ENCODE assay signal across 11 cellular contexts in the genomic region with DNA sequence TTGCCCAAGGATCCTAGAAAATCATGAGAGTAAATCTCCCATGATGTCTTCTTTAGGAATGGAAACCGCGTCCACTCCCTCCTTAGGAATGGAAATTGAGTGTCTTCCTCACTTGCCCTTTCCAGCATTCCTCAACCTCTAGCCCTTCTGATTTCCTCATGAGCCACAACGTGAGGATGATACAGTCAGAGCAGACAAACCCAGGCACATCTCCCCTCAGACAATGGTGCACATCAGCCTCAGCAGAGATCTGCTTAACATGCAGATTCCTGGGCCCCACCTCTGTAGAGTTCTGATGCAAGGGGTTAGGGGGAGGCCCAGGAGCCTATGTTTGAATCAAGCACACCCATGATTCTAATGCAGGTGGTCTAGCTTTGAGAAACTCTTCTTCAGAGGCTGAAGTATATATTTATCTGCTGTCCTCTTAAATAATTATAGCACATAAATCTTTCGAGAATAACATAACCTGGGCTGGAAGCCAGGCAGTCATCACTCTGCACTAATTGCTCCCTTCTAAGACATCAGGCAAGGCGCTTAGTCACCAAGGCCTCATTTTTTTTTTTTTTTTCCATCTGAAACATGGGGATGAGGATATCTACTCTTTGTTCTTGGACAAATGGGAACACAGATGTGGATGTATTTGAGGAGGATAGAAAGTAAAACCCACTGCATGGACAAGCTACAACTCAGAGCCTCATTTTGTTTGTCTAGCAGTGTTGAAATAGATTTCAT.
DNase-seq lines count a peak whose midpoint lies in the region; FAIRE-seq and TF ChIP-seq lines count a peak whose summit lies in the region.
"Had no signal": no experiment of that assay in that cellular context is flagged by ENCODE, and none has a peak within 500 bp of the region (broad histone marks: within the 10 kb centered on the region; RNA-seq: fewer than 3 reads in every experiment).

No MANE protein-coding gene starts in this region.

- CTCF ChIA-PET in activated CD4-positive, alpha-beta T cell treated with anti-CD3 and anti-CD28 coated beads, Interleukin-2, amount 10 ng/mL, durations not matched to agents 7 days and 5 days (lab: Charles Lee): no interaction called here

- no peak overlapping the region for H3K4me3 ChIP-seq in AG09309 (ENCODE audit: control insufficient read depth, low read depth, low read length)
- no peak overlapping the region for H3K4me3 ChIP-seq in keratinocyte (ENCODE audit: control insufficient read depth in 2 of 3, extremely low read depth in 1 of 3, insufficient read depth in 2 of 3, low read depth in 1 of 3, low read length in 3 of 3)

- H3K4me1 ChIP-seq in keratinocyte (ENCODE audit: control insufficient read depth, extremely low read depth, insufficient read depth, low read length): peaks cover 11% of the 10 kb centered on the region

- H3K27me3 ChIP-seq in keratinocyte (ENCODE audit: control insufficient read depth, extremely low read depth, insufficient read depth, low read length): no peaks in the 10 kb centered on the region

- H3K27me3 Mint-ChIP-seq in activated CD4-positive, alpha-beta T cell treated with anti-CD3 and anti-CD28 coated beads, Interleukin-2, amount 10 ng/mL, durations not matched to agents 7 days and 5 days: no peaks in the 10 kb centered on the region
- H3K27me3 Mint-ChIP-seq: activated naive CD8-positive, alpha-beta T cell had no signal

- POLR2A ChIA-PET in activated CD4-positive, alpha-beta T cell treated with anti-CD3 and anti-CD28 coated beads, Interleukin-2, amount 10 ng/mL, durations not matched to agents 7 days and 5 days (lab: Charles Lee): no interaction called here

- H3K4me1 Mint-ChIP-seq in activated CD4-positive, alpha-beta T cell treated with anti-CD3 and anti-CD28 coated beads, Interleukin-2, amount 10 ng/mL, durations not matched to agents 7 days and 5 days: no peaks in the 10 kb centered on the region

- no peak overlapping the region for H3K4me3 Mint-ChIP-seq in activated CD4-positive, alpha-beta T cell treated with anti-CD3 and anti-CD28 coated beads, Interleukin-2, amount 10 ng/mL, durations not matched to agents 7 days and 5 days
- H3K4me3 Mint-ChIP-seq: activated naive CD8-positive, alpha-beta T cell had no signal

- H2AFZ ChIP-seq in keratinocyte (ENCODE audit: control insufficient read depth, low read length): no peak overlapping the region

- FAIRE-seq in keratinocyte (lab: Jason Lieb, UNC): peak; percentile 80

- H3K27ac Mint-ChIP-seq in activated CD4-positive, alpha-beta T cell treated with anti-CD3 and anti-CD28 coated beads, Interleukin-2, amount 10 ng/mL, durations not matched to agents 7 days and 5 days: no peak overlapping the region
- H3K27ac Mint-ChIP-seq: activated naive CD8-positive, alpha-beta T cell had no signal

- dilution Hi-C loops in keratinocyte (cut with MboI; ENCODE audit: extremely low pct_ligation_motif_present, low sequenced_read_pairs): no loop called here

- peak overlapping the region; percentile 60 for H3K27ac ChIP-seq in angular gyrus (ENCODE audit: low read depth, low read length)
- H3K27ac ChIP-seq in keratinocyte (ENCODE audit: control insufficient read depth, insufficient read depth, low read length): peak overlapping the region; percentile 15

- no peaks in the 10 kb centered on the region for H4K20me1 ChIP-seq in keratinocyte (ENCODE audit: control insufficient read depth, extremely low read depth, insufficient read depth, low read length)

- no peaks in the 10 kb centered on the region for H3K79me2 ChIP-seq in keratinocyte (ENCODE audit: control insufficient read depth, insufficient read depth, low read length)

- H3K9me3 Mint-ChIP-seq in activated CD4-positive, alpha-beta T cell treated with anti-CD3 and anti-CD28 coated beads, Interleukin-2, amount 10 ng/mL, durations not matched to agents 7 days and 5 days: no peaks in the 10 kb centered on the region

- no peaks in the 10 kb centered on the region for H3K9me3 ChIP-seq in keratinocyte (ENCODE audit: control insufficient read depth, low read depth, low read length)

- DNase-seq in AG09309 (ENCODE audit: low read depth) (peak; percentile 25), NCI-H1436 (lab: John Stamatoyannopoulos, UW) (peak; percentile 63), keratinocyte (ENCODE audit: low read depth, low spot score) (no peak), RPMI8226 (no peak), SIG-M5 (lab: John Stamatoyannopoulos, UW) (no peak)
- DNase-seq in activated CD4-positive, alpha-beta T cell treated with anti-CD3 and anti-CD28 coated beads, Interleukin-2, amount 10 ng/mL, durations not matched to agents 7 days and 5 days: no peak
- DNase-seq in stimulated activated naive CD4-positive, alpha-beta T cell (lab: John Stamatoyannopoulos, UW): no peak
- DNase-seq: stimulated activated CD4-positive, alpha-beta T cell treated with anti-CD3 and anti-CD28 coated beads, Interleukin-1b, Interleukin-23, amount 100 ng/mL, for 48 hours; T-helper 9 cell had no signal

- no peaks in the 10 kb centered on the region for H3K36me3 Mint-ChIP-seq in activated CD4-positive, alpha-beta T cell treated with anti-CD3 and anti-CD28 coated beads, Interleukin-2, amount 10 ng/mL, durations not matched to agents 7 days and 5 days (ENCODE audit: low read depth)
- H3K36me3 Mint-ChIP-seq: activated naive CD8-positive, alpha-beta T cell had no signal

- no peaks in the 10 kb centered on the region for H3K9me1 ChIP-seq in keratinocyte (ENCODE audit: control insufficient read depth, extremely low read depth, insufficient read depth, low read length)

- peak overlapping the region; percentile 1 for H3K4me2 ChIP-seq in keratinocyte (ENCODE audit: control insufficient read depth, extremely low read depth, insufficient read depth, low read depth, low read length)

- no peak overlapping the region for H3K9ac ChIP-seq in keratinocyte (ENCODE audit: control insufficient read depth, extremely low read depth, insufficient read depth, low read length)

- TF ChIP-seq CTCF in AG09309 (IDR thresholded peaks at IDR 0.05; ENCODE audit: control insufficient read depth, insufficient read depth, low read depth, low read length, missing control alignments) (no peak), keratinocyte (optimal IDR thresholded peaks at IDR 0.05 in 1 of 3, IDR thresholded peaks at IDR 0.05 in 1 of 3, conservative IDR thresholded peaks at IDR 0.05 in 1 of 3; ENCODE audit: extremely low read depth in 1 of 3, insufficient read depth in 2 of 3, low read length in 3 of 3) (no peak)

- peaks cover 2 to 5% of the 10 kb centered on the region in 2 experiments for H3K36me3 ChIP-seq in keratinocyte (ENCODE audit: control insufficient read depth in 2 of 2, extremely low read depth in 1 of 2, insufficient read depth in 2 of 2, low read length in 2 of 2)

Comparison
In these comparisons a context has a peak if more than half of its experiments do, and no peak if none do; other contexts are left out.
1. DNase-seq: peak in AG09309 (single experiment) and NCI-H1436 (single experiment); none in keratinocyte (single experiment), RPMI8226 (single experiment), activated CD4-positive, alpha-beta T cell treated with anti-CD3 and anti-CD28 coated beads, Interleukin-2, amount 10 ng/mL, durations not matched to agents 7 days and 5 days (single experiment), stimulated activated naive CD4-positive, alpha-beta T cell (0 of 6) and SIG-M5 (single experiment).